7 cellular contexts compared by ENCODE assay signal in genomic region chr1:121346654-121347053, GRCh38.
DNase-seq lines count a peak whose midpoint lies in the region; ATAC-seq and TF ChIP-seq lines count a peak whose summit lies in the region.
"Not testable (repeated sequence)": the region's sequence is repeated elsewhere in the genome, so short reads cannot be mapped to it uniquely, and the experiment has no call there.

No MANE protein-coding gene starts in this region.

- H3K27ac ChIP-seq in dorsolateral prefrontal cortex, result peak overlapping the region in 33 of 59 donors; percentile 29 to 83 (median 68)
- not testable (repeated sequence) for H3K27ac ChIP-seq in heart left ventricle

- peak; percentile 25 for DNase-seq in M059J (ENCODE audit: low read depth)
- not testable (repeated sequence) for DNase-seq in dorsolateral prefrontal cortex, heart left ventricle
- DNase-seq in inferior parietal cortex (ENCODE audit: extremely low spot score), result peak; percentile 2
- peak; percentile 3 for DNase-seq in medulla oblongata (ENCODE audit: extremely low spot score)
- DNase-seq in putamen (ENCODE audit: low spot score), result peak; percentile 13
- peak; percentile 17 for DNase-seq in superior temporal gyrus (ENCODE audit: extremely low spot score)

- H3K27me3 ChIP-seq in dorsolateral prefrontal cortex, heart left ventricle: not testable (repeated sequence)

- intact Hi-C loops in dorsolateral prefrontal cortex (cut with DNase I); heart left ventricle (cut with DNase I): not testable (repeated sequence)

- not testable (repeated sequence) for H3K4me1 ChIP-seq in heart left ventricle

- peak in 3 of 4 donors; percentile 36 to 76 (median 63) for ATAC-seq in heart left ventricle

- TF ChIP-seq CTCF in dorsolateral prefrontal cortex (IDR thresholded peaks at IDR 0.05 in 54 of 56, conservative IDR thresholded peaks at IDR 0.05 in 2 of 56; ENCODE audit: low read depth in 1 of 56, partially characterized antibody in 56 of 56); heart left ventricle (IDR thresholded peaks at IDR 0.05): not testable (repeated sequence)

- H3K4me3 ChIP-seq in dorsolateral prefrontal cortex, heart left ventricle: not testable (repeated sequence)

- 65 to 83% (median 73%) methylated on average over 1 to 3 of the region's 3 CpGs for WGBS in heart left ventricle, 4 donors

- TF ChIP-seq POLR2A in heart left ventricle (IDR thresholded peaks at IDR 0.05), result not testable (repeated sequence)

- H3K9me3 ChIP-seq in heart left ventricle, result not testable (repeated sequence)

- not testable (repeated sequence) for H3K36me3 ChIP-seq in heart left ventricle
